ENCODE assay signal across 1 cellular context in the genomic region with DNA sequence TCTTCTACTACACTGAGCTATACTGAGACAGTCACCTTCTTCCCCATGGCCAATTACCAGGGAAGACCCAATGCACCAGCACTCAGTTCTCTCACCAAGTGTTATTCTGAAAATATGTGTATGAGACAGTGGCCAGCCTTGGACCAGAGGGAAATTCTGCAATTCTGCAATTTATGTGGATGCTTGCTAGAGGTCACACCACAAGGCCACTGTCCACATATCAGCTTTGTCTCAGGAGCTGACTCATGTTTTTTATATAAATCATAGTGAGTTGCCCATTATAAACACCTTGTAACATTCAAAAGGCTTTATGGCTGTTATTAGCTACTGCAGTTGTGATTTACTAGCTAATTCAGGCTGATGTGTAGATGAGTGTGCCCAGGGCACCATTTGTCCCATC.
TF ChIP-seq lines count a peak whose summit lies in the region.

No MANE protein-coding gene starts in this region.

TF ChIP-seq in HepG2, 621 proteins besides CTCF, POLR2A, EP300 and RAD21 (continued from another document):
- peak; percentile 40; the same call in 1 of the 2 replicates for TF ChIP-seq MAFF (IDR thresholded peaks at IDR 0.05; ENCODE audit: low read depth, low read length)
TF ChIP-seq in HepG2: peak in this region for 2.
